Comparison of ENCODE assay signal across 1 cellular context in the genomic region with DNA sequence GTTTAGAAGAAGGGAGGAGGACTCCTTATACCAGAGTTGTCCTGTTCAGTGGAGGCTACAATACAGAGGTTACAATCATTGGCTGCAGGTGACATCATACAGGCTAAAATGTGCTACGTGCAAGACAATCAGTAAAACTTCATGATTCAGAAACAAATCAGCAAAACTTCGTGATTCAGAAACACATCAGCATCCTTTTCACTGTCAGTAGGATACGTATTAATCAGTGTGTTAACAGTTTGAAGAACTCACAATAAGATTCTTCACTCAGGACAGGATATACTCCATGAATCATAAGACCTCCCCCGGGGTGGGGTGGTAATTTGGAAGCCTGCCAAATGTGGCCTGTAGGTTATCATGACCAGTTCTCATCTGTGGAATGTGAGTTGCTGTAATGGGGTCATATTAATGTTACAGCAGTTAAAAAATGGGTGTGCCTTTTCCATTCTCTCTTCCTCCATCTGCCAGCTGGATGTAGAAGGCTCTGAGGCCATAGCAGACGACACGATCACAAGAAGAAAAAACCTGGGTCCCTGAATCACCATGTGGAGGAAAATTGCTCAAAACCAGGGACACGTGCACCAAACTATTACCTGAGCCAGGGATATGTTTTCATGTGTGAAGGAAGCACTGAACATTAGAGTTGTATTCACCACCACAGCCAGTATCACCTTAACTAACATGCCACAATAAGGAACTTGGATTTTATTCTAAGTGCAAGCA.
A peak's percentile ranks its signal among the peaks of the same experiment; 100 is the strongest.
TF ChIP-seq lines count a peak whose summit lies in the region.

No MANE protein-coding gene starts in this region.

TF ChIP-seq in K562, 482 proteins besides CTCF, POLR2A, EP300 and RAD21 (continued from another document and continues in another):
- TF ChIP-seq ZKSCAN3 (CRISPR knock-in tag; IDR thresholded peaks at IDR 0.05) (no peak), GMEB1 (CRISPR knock-in tag; IDR thresholded peaks at IDR 0.05) (no peak), CHD2 (IDR thresholded peaks at IDR 0.05; ENCODE audit: low read depth, low read length) (no peak), RBM39 (optimal IDR thresholded peaks at IDR 0.05; ENCODE audit: low read depth, low read length) (no peak), ZFP36 (IDR thresholded peaks at IDR 0.05; ENCODE audit: low read depth, low read length, partially characterized antibody) (no peak), IRF2 (CRISPR knock-in tag; IDR thresholded peaks at IDR 0.05) (no peak), AFF1 (IDR thresholded peaks at IDR 0.05; ENCODE audit: low read depth in 1 of 2, partially characterized antibody in 2 of 2) (no peak), SREBF2 (CRISPR knock-in tag; IDR thresholded peaks at IDR 0.05) (no peak), RBM15 (IDR thresholded peaks at IDR 0.05; ENCODE audit: insufficient read depth, low read length) (no peak), NR2C2 (CRISPR knock-in tag; IDR thresholded peaks at IDR 0.05) (no peak), NR2C2 (tag; IDR thresholded peaks at IDR 0.05) (no peak), TAF1 (IDR thresholded peaks at IDR 0.05; ENCODE audit: control insufficient read depth, extremely low read depth, insufficient read depth, low read length, severe bottlenecking) (no peak), ETV6 (IDR thresholded peaks at IDR 0.05; ENCODE audit: borderline replicate concordance in 1 of 2, low read depth in 2 of 2, low read length in 1 of 2) (no peak), ETV6 (CRISPR knock-in tag; IDR thresholded peaks at IDR 0.05; ENCODE audit: borderline replicate concordance) (no peak), HOXB6 (CRISPR knock-in tag; IDR thresholded peaks at IDR 0.05; ENCODE audit: borderline replicate concordance) (no peak), THRA (IDR thresholded peaks at IDR 0.05) (no peak), USF2 (CRISPR knock-in tag; IDR thresholded peaks at IDR 0.05) (no peak), HMG20B (CRISPR knock-in tag; IDR thresholded peaks at IDR 0.05) (no peak), CHCHD3 (CRISPR knock-in tag; IDR thresholded peaks at IDR 0.05) (no peak), NBN (IDR thresholded peaks at IDR 0.05; ENCODE audit: low read depth) (no peak), CREBBP (IDR thresholded peaks at IDR 0.05; ENCODE audit: low read depth, low read length) (no peak), ZNF668 (CRISPR knock-in tag; IDR thresholded peaks at IDR 0.05) (no peak), ZNF239 (CRISPR knock-in tag; IDR thresholded peaks at IDR 0.05) (no peak), NFIX (CRISPR knock-in tag; IDR thresholded peaks at IDR 0.05; ENCODE audit: low read depth) (peak; percentile 82), GTF2A2 (tag; IDR thresholded peaks at IDR 0.05) (no peak), ZNF133 (CRISPR knock-in tag; IDR thresholded peaks at IDR 0.05) (no peak), CC2D1A (IDR thresholded peaks at IDR 0.05) (no peak), SLC30A9 (CRISPR knock-in tag; IDR thresholded peaks at IDR 0.05) (no peak), SMAD3 (CRISPR knock-in tag; conservative IDR thresholded peaks at IDR 0.05) (no peak), CCAR2 (IDR thresholded peaks at IDR 0.05; ENCODE audit: low read depth, low read length) (no peak), MTF1 (CRISPR knock-in tag; IDR thresholded peaks at IDR 0.05; ENCODE audit: borderline replicate concordance) (no peak), ZNF717 (CRISPR knock-in tag; IDR thresholded peaks at IDR 0.05) (no peak), POLR2AphosphoS5 (IDR thresholded peaks at IDR 0.05; ENCODE audit: control insufficient read depth, insufficient read depth, low read depth, low read length) (peak; percentile 66), ZNF395 (CRISPR knock-in tag; IDR thresholded peaks at IDR 0.05) (no peak), GABPA (tag; conservative IDR thresholded peaks at IDR 0.05; ENCODE audit: low read depth) (no peak), MAX (CRISPR knock-in tag; IDR thresholded peaks at IDR 0.05) (peak; percentile 17; the same call in 1 of the 2 replicates), NCOA1 (IDR thresholded peaks at IDR 0.05; ENCODE audit: low read depth) (no peak)
- TF ChIP-seq, protein P1, sequence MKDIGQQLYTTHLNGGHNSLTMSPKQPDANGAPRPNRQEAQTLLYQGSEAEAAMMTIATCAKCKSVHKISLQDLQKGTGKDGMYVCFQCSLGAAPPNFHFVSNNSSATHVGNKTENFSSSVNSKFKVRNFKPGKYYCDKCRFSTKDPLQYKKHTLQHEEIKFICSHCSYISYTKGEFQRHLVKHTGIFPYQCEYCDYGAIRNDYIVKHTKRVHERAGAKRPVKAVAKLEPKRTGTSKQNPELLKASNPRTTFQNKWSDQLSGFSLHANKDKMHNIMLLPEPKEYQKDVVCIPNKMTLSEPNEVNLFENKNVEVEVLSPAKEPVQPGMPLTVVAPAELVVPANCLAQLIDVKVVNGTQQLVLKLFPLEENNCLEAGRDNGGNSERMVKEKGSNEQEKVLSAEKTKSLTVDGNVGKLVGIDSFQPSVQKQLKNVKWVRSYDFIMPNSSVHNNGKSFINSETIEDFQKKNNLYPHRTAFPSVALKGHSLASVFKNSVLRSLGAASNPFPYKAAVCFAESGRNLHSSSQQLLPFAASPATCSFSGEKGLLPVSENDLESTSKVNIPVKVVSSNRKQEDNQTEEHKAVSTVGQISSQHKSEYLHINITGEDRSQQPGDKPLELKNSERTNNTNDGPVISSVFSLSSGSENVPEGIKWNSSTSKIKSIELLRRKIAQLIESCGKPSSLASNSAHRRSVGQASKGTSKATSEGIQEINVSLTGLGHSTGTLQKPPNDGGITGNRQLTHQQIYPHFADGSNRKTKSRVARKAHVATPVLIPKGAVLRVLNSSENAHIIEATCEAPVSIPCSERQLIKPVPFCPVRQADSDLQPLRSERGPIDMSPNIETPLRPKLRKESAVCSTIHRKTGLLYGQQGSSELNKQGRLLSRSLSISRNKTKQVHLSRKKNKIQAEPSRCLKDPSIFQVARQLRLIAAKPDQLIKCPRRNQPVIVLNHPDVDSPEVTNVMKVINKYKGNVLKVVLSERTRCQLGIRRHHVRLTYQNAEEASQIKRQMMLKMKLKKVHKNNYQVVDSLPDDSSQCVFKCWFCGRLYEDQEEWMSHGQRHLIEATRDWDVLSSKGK (CRISPR knock-in tag; IDR thresholded peaks at IDR 0.05): no peak
- TF ChIP-seq, protein P2, sequence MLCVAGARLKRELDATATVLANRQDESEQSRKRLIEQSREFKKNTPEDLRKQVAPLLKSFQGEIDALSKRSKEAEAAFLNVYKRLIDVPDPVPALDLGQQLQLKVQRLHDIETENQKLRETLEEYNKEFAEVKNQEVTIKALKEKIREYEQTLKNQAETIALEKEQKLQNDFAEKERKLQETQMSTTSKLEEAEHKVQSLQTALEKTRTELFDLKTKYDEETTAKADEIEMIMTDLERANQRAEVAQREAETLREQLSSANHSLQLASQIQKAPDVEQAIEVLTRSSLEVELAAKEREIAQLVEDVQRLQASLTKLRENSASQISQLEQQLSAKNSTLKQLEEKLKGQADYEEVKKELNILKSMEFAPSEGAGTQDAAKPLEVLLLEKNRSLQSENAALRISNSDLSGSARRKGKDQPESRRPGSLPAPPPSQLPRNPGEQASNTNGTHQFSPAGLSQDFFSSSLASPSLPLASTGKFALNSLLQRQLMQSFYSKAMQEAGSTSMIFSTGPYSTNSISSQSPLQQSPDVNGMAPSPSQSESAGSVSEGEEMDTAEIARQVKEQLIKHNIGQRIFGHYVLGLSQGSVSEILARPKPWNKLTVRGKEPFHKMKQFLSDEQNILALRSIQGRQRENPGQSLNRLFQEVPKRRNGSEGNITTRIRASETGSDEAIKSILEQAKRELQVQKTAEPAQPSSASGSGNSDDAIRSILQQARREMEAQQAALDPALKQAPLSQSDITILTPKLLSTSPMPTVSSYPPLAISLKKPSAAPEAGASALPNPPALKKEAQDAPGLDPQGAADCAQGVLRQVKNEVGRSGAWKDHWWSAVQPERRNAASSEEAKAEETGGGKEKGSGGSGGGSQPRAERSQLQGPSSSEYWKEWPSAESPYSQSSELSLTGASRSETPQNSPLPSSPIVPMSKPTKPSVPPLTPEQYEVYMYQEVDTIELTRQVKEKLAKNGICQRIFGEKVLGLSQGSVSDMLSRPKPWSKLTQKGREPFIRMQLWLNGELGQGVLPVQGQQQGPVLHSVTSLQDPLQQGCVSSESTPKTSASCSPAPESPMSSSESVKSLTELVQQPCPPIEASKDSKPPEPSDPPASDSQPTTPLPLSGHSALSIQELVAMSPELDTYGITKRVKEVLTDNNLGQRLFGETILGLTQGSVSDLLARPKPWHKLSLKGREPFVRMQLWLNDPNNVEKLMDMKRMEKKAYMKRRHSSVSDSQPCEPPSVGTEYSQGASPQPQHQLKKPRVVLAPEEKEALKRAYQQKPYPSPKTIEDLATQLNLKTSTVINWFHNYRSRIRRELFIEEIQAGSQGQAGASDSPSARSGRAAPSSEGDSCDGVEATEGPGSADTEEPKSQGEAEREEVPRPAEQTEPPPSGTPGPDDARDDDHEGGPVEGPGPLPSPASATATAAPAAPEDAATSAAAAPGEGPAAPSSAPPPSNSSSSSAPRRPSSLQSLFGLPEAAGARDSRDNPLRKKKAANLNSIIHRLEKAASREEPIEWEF (CRISPR knock-in tag; IDR thresholded peaks at IDR 0.05): no peak
- TF ChIP-seq, protein P3, sequence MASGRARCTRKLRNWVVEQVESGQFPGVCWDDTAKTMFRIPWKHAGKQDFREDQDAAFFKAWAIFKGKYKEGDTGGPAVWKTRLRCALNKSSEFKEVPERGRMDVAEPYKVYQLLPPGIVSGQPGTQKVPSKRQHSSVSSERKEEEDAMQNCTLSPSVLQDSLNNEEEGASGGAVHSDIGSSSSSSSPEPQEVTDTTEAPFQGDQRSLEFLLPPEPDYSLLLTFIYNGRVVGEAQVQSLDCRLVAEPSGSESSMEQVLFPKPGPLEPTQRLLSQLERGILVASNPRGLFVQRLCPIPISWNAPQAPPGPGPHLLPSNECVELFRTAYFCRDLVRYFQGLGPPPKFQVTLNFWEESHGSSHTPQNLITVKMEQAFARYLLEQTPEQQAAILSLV (tag; IDR thresholded peaks at IDR 0.05): no peak
